Comparison of ENCODE assay signal across 8 cellular contexts in genomic region chr3:49020335-49021212, GRCh38. TPM values are rescaled to one million over a fixed set of nuclear protein-coding genes. Genes with fewer than 3 reads are reported as not detected.
DNase-seq lines count a peak whose midpoint lies in the region; ATAC-seq and TF ChIP-seq lines count a peak whose summit lies in the region.

No MANE protein-coding gene starts in this region.

- TF ChIP-seq CTCF in mesothelial cell of epicardium (IDR thresholded peaks at IDR 0.05; ENCODE audit: unreplicated experiment): no peak

- H3K36me3 ChIP-seq in effector memory CD4-positive, alpha-beta T cell (ENCODE audit: control insufficient read depth, insufficient read depth, low read length): peaks cover 30% of the 10 kb centered on the region

- peaks cover 30% of the 10 kb centered on the region for H3K4me1 Mint-ChIP-seq in activated CD4-positive, alpha-beta T cell treated with anti-CD3 and anti-CD28 coated beads, Interleukin-2, amount 10 ng/mL, durations not matched to agents 24 days and 14 days
- peaks cover 36% of the 10 kb centered on the region for H3K4me1 Mint-ChIP-seq in mesothelial cell of epicardium

- H3K9me3 ChIP-seq in effector memory CD4-positive, alpha-beta T cell (ENCODE audit: control insufficient read depth, low read length): no peaks in the 10 kb centered on the region

- H3K27ac ChIP-seq in effector memory CD4-positive, alpha-beta T cell (ENCODE audit: insufficient read depth, low read length, poor library complexity, severe bottlenecking): peak overlapping the region; percentile 98

- ATAC-seq in HG02763 (IDR thresholded peaks at IDR 0.05; ENCODE audit: unreplicated experiment) (peak; percentile 2), GM18861 (IDR thresholded peaks at IDR 0.05; ENCODE audit: unreplicated experiment) (no peak)

- no peaks in the 10 kb centered on the region for H3K9me3 Mint-ChIP-seq in activated CD4-positive, alpha-beta T cell treated with anti-CD3 and anti-CD28 coated beads, Interleukin-2, amount 10 ng/mL, durations not matched to agents 24 days and 14 days
- no peaks in the 10 kb centered on the region for H3K9me3 Mint-ChIP-seq in mesothelial cell of epicardium

- intact Hi-C loops in activated CD4-positive, alpha-beta T cell treated with anti-CD3 and anti-CD28 coated beads, Interleukin-2, amount 10 ng/mL, durations not matched to agents 24 days and 14 days (cut with micrococcal nuclease): loop anchor here (1.0 to 10.0 kb wide), 5 partner anchors 9 to 836 kb away; partner anchors contain the start of genes ARIH2, CDC25A, IMPDH2 and P4HTM

- peaks cover 34% of the 10 kb centered on the region for H3K4me1 ChIP-seq in effector memory CD4-positive, alpha-beta T cell (ENCODE audit: control insufficient read depth, insufficient read depth, low read length, poor library complexity, severe bottlenecking)

- peak overlapping the region; percentile 99 for H3K4me3 ChIP-seq in effector memory CD4-positive, alpha-beta T cell (ENCODE audit: insufficient read depth, low read depth, low read length, poor library complexity, severe bottlenecking)

- no peaks in the 10 kb centered on the region for H3K27me3 ChIP-seq in effector memory CD4-positive, alpha-beta T cell (replicated peaks; ENCODE audit: control insufficient read depth, insufficient read depth, low read length, poor library complexity, severe bottlenecking)

- H3K27ac Mint-ChIP-seq in activated CD4-positive, alpha-beta T cell treated with anti-CD3 and anti-CD28 coated beads, Interleukin-2, amount 10 ng/mL, durations not matched to agents 24 days and 14 days: peak overlapping the region; percentile 98
- peak overlapping the region; percentile 76 for H3K27ac Mint-ChIP-seq in mesothelial cell of epicardium

- no peaks in the 10 kb centered on the region for H3K27me3 Mint-ChIP-seq in activated CD4-positive, alpha-beta T cell treated with anti-CD3 and anti-CD28 coated beads, Interleukin-2, amount 10 ng/mL, durations not matched to agents 24 days and 14 days
- no peaks in the 10 kb centered on the region for H3K27me3 Mint-ChIP-seq in mesothelial cell of epicardium (ENCODE audit: low read depth)

- H3K4me3 Mint-ChIP-seq in activated CD4-positive, alpha-beta T cell treated with anti-CD3 and anti-CD28 coated beads, Interleukin-2, amount 10 ng/mL, durations not matched to agents 24 days and 14 days: peak overlapping the region; percentile 96
- H3K4me3 Mint-ChIP-seq in mesothelial cell of epicardium: peak overlapping the region; percentile 94

- DNase-seq in activated CD4-positive, alpha-beta T cell treated with anti-CD3 and anti-CD28 coated beads, Interleukin-2, amount 10 ng/mL, durations not matched to agents 24 days and 14 days: peak; percentile 83
- DNase-seq in activated CD4-positive, alpha-beta T cell treated with anti-CD3 and anti-CD28 coated beads for 1 hour: no peak
- DNase-seq in SKM-1 (lab: John Stamatoyannopoulos, UW; ENCODE audit: unreplicated experiment) (peak; percentile 22), mesothelial cell of epicardium (ENCODE audit: low spot score in 2 of 2, unreplicated experiment in 2 of 2) (no peak), ureter (ENCODE audit: low spot score) (peak; percentile 67)
- DNase-seq in effector memory CD4-positive, alpha-beta T cell: no peak

- peaks cover 44% of the 10 kb centered on the region for H3K36me3 Mint-ChIP-seq in activated CD4-positive, alpha-beta T cell treated with anti-CD3 and anti-CD28 coated beads, Interleukin-2, amount 10 ng/mL, durations not matched to agents 24 days and 14 days (ENCODE audit: low read depth)
- H3K36me3 Mint-ChIP-seq in mesothelial cell of epicardium: peaks cover 11% of the 10 kb centered on the region

RNA-seq across cellular contexts. Expression of gene NDUFAF3, which starts 1.3 kb away (rescaled TPM):
- 123 and 126 TPM in 2 replicates for total RNA-seq in activated CD4-positive, alpha-beta T cell treated with anti-CD3 and anti-CD28 coated beads, Interleukin-2, amount 10 ng/mL, durations not matched to agents 24 days and 14 days
- total RNA-seq in mesothelial cell of epicardium (61.4 to 63.4 TPM (median 62.0 TPM) in 3 replicates), ureter (122 TPM)

RNA-seq across cellular contexts. Expression of gene DALRD3, which starts 2.2 kb away (rescaled TPM):
- total RNA-seq in activated CD4-positive, alpha-beta T cell treated with anti-CD3 and anti-CD28 coated beads, Interleukin-2, amount 10 ng/mL, durations not matched to agents 24 days and 14 days: 31.5 and 36.6 TPM in 2 replicates
- 22.1 to 24.2 TPM (median 23.4 TPM) in 3 replicates for total RNA-seq in mesothelial cell of epicardium
- 37.0 TPM for total RNA-seq in ureter

RNA-seq across cellular contexts. Expression of gene IMPDH2, which starts 8.6 kb away (rescaled TPM):
- total RNA-seq in activated CD4-positive, alpha-beta T cell treated with anti-CD3 and anti-CD28 coated beads, Interleukin-2, amount 10 ng/mL, durations not matched to agents 24 days and 14 days: 490 and 496 TPM in 2 replicates
- total RNA-seq in mesothelial cell of epicardium (207 to 217 TPM (median 216 TPM) in 3 replicates), ureter (268 TPM)

RNA-seq across cellular contexts. Expression of gene WDR6, which starts 13.4 kb away (rescaled TPM):
- 141 and 153 TPM in 2 replicates for total RNA-seq in activated CD4-positive, alpha-beta T cell treated with anti-CD3 and anti-CD28 coated beads, Interleukin-2, amount 10 ng/mL, durations not matched to agents 24 days and 14 days
- total RNA-seq in mesothelial cell of epicardium (384 to 409 TPM (median 396 TPM) in 3 replicates), ureter (210 TPM)

RNA-seq across cellular contexts. Expression of gene P4HTM, which starts 30.5 kb away (rescaled TPM):
- 33.9 and 38.3 TPM in 2 replicates for total RNA-seq in activated CD4-positive, alpha-beta T cell treated with anti-CD3 and anti-CD28 coated beads, Interleukin-2, amount 10 ng/mL, durations not matched to agents 24 days and 14 days
- total RNA-seq in mesothelial cell of epicardium: 57.9 to 59.9 TPM (median 58.4 TPM) in 3 replicates
- 47.2 TPM for total RNA-seq in ureter

Comparison
In these comparisons a context has a peak if more than half of its experiments do, and no peak if none do; other contexts are left out.
1. DNase-seq: peak in activated CD4-positive, alpha-beta T cell treated with anti-CD3 and anti-CD28 coated beads, Interleukin-2, amount 10 ng/mL, durations not matched to agents 24 days and 14 days (single experiment), SKM-1 (single experiment) and ureter (single experiment); none in activated CD4-positive, alpha-beta T cell treated with anti-CD3 and anti-CD28 coated beads for 1 hour (single experiment), effector memory CD4-positive, alpha-beta T cell (0 of 3) and mesothelial cell of epicardium (0 of 2).